13 cellular contexts compared by ENCODE assay signal in genomic region chr21:41171210-41171609, GRCh38. TPM values are rescaled to one million over a fixed set of nuclear protein-coding genes. Genes with fewer than 3 reads are reported as not detected.
DNase-seq lines count a peak whose midpoint lies in the region; ATAC-seq and TF ChIP-seq lines count a peak whose summit lies in the region.
"Had no signal": no experiment of that assay in that cellular context is flagged by ENCODE, and none has a peak within 500 bp of the region (broad histone marks: within the 10 kb centered on the region; RNA-seq: fewer than 3 reads in every experiment).

No MANE protein-coding gene starts in this region.

- peak; percentile 67 for DNase-seq in DMS153 treated with DMSO at 0.1 percent for 48 hours (lab: John Stamatoyannopoulos, UW; ENCODE audit: unreplicated experiment)
- peak; percentile 46 for DNase-seq in RPMI8226
- DNase-seq in retinal pigment epithelial cell (ENCODE audit: low read depth) = peak; percentile 91
- DNase-seq in LoVo (ENCODE audit: low spot score) = no peak
- DNase-seq in NCI-H1436 (lab: John Stamatoyannopoulos, UW) = no peak
- DNase-seq in activated CD4-positive, CD25-positive, alpha-beta regulatory T cell treated with anti-CD3 and anti-CD28 coated beads, Interleukin-2, amount 50 U/mL, for 72 hours = no peak
- DNase-seq: activated CD4-positive, alpha-beta T cell treated with anti-CD3 and anti-CD28 coated beads, Interleukin-2, amount 50 U/mL, for 4 hours; activated naive CD8-positive, alpha-beta T cell treated with anti-CD3 and anti-CD28 coated beads, Interleukin-2, amount 50 U/mL, for 24 hours; mesenchymal stem cell; NCI-H345 had no signal

- no peak for ATAC-seq in gastroesophageal sphincter
- ATAC-seq in HG02973 (IDR thresholded peaks at IDR 0.05; ENCODE audit: unreplicated experiment) = no peak
- ATAC-seq: activated naive CD8-positive, alpha-beta T cell treated with anti-CD3 and anti-CD28 coated beads, Interleukin-2, amount 50 U/mL, for 24 hours had no signal

- WGBS in gastroesophageal sphincter (ENCODE audit: low coverage in 1 of 2), 2 donors = 47 to 61% methylated on average over 6 to 8 of the region's 8 CpGs

- no peaks in the 10 kb centered on the region for H3K9me3 ChIP-seq in gastroesophageal sphincter

- peak overlapping the region in 3 of 4 donors; percentile 52 to 99 (median 56) for H3K27ac ChIP-seq in gastroesophageal sphincter
- H3K27ac ChIP-seq: C4-2B had no signal

- TF ChIP-seq CTCF in gastroesophageal sphincter (IDR thresholded peaks at IDR 0.05) = no peak
- no peak for TF ChIP-seq CTCF in retinal pigment epithelial cell (conservative IDR thresholded peaks at IDR 0.05; ENCODE audit: low read depth, low read length)

- H3K27me3 ChIP-seq in gastroesophageal sphincter = no peaks in the 10 kb centered on the region

- TF ChIP-seq POLR2A in gastroesophageal sphincter (IDR thresholded peaks at IDR 0.05) = no peak

- H3K4me1 ChIP-seq in gastroesophageal sphincter = peaks cover 0 to 58% (median 14%) of the 10 kb centered on the region in 3 donors

- no peak overlapping the region for H3K4me3 ChIP-seq in gastroesophageal sphincter
- H3K4me3 ChIP-seq in retinal pigment epithelial cell (ENCODE audit: low read length) = peak overlapping the region; percentile 3

- no peaks in the 10 kb centered on the region for H3K36me3 ChIP-seq in gastroesophageal sphincter

- no peak for TF ChIP-seq EP300 in gastroesophageal sphincter (IDR thresholded peaks at IDR 0.05)

RNA-seq across cellular contexts. Expression of gene BACE2, which starts 3.2 kb away (rescaled TPM):
- total RNA-seq in gastroesophageal sphincter = 10 to 100 TPM; 31.9 to 63.4 (median 50.0) TPM

Comparison
In these comparisons a context has a peak if more than half of its experiments do, and no peak if none do; other contexts are left out.
1. DNase-seq: peak in DMS153 treated with DMSO at 0.1 percent for 48 hours (single experiment), RPMI8226 (single experiment) and retinal pigment epithelial cell (single experiment); none in LoVo (single experiment), NCI-H1436 (single experiment) and activated CD4-positive, CD25-positive, alpha-beta regulatory T cell treated with anti-CD3 and anti-CD28 coated beads, Interleukin-2, amount 50 U/mL, for 72 hours (single experiment).